In the genomic region with DNA sequence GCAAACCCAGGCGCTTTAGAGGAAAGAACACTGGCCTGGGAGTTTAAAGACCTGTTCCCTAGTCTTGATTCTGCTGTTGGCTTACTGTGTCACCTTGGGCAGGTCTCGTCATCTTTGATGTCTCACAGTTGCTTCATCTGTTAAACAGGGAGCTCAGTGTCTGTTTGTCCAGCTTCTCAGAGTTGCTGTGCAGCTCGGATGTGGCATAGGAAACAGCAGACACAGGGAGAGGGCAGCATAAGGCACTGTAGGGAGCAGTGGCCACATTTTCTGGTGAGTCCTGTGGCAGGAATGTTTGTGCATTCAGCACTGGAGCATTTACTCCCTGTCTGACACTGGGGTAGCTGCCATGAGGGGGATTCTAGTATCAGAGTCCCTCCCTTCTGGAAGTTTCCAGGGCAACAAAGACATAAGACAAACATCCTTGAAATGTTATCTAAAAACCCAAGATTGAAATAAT, we compare ENCODE assay signal across 9 cellular contexts. TPM values are rescaled to one million over a fixed set of nuclear protein-coding genes. Genes with fewer than 3 reads are reported as not detected.
DNase-seq lines count a peak whose midpoint lies in the region; ATAC-seq and FAIRE-seq lines count a peak whose summit lies in the region.
"Had no signal": no experiment of that assay in that cellular context is flagged by ENCODE, and none has a peak within 500 bp of the region (broad histone marks: within the 10 kb centered on the region; RNA-seq: fewer than 3 reads in every experiment).

No MANE protein-coding gene starts in this region.

- H3K27ac ChIP-seq in thymus (ENCODE audit: low read depth): peak overlapping the region; percentile 44

- no peak for FAIRE-seq in HTR-8/SVneo (lab: Jason Lieb, UNC)

- no peak for ATAC-seq in GM19455 (IDR thresholded peaks at IDR 0.05; ENCODE audit: unreplicated experiment)

- H3K36me3 Mint-ChIP-seq in activated naive CD4-positive, alpha-beta T cell treated with anti-CD3 and anti-CD28 coated beads, Interleukin-2, amount 50 U/mL, for 24 hours: peaks cover under 1% of the 10 kb centered on the region
- H3K36me3 Mint-ChIP-seq in activated naive CD8-positive, alpha-beta T cell: no peaks in the 10 kb centered on the region

- peaks cover 35% of the 10 kb centered on the region for H3K4me1 ChIP-seq in thymus (ENCODE audit: control insufficient read depth, insufficient read depth, low read length)

- peak overlapping the region; percentile 73 for H3K4me3 ChIP-seq in thymus (ENCODE audit: low read length)

- H3K4me1 Mint-ChIP-seq in activated naive CD4-positive, alpha-beta T cell treated with anti-CD3 and anti-CD28 coated beads, Interleukin-2, amount 50 U/mL, for 24 hours: peaks cover 65% of the 10 kb centered on the region
- peaks cover 56% of the 10 kb centered on the region for H3K4me1 Mint-ChIP-seq in activated naive CD8-positive, alpha-beta T cell (ENCODE audit: low read depth)

- peak overlapping the region; percentile 38 for H3K27ac Mint-ChIP-seq in activated naive CD4-positive, alpha-beta T cell treated with anti-CD3 and anti-CD28 coated beads, Interleukin-2, amount 50 U/mL, for 24 hours
- H3K27ac Mint-ChIP-seq in activated naive CD8-positive, alpha-beta T cell: peak overlapping the region; percentile 94

- H3K9me3 ChIP-seq in thymus (ENCODE audit: control insufficient read depth): no peaks in the 10 kb centered on the region

- DNase-seq in activated naive CD4-positive, alpha-beta T cell treated with Interleukin-2 at 50 U/mL for 16 hours: no peak
- DNase-seq in iris pigment epithelial cell (ENCODE audit: low read depth): peak; percentile 69
- DNase-seq in HTR-8/SVneo (ENCODE audit: insufficient read length, low spot score): no peak
- no peak for DNase-seq in cerebellar cortex (ENCODE audit: low spot score)
- DNase-seq: activated CD4-positive, alpha-beta T cell treated with anti-CD3 and anti-CD28 coated beads for 1 hour had no signal

- peak overlapping the region; percentile 96 for H3K4me3 Mint-ChIP-seq in activated naive CD4-positive, alpha-beta T cell treated with anti-CD3 and anti-CD28 coated beads, Interleukin-2, amount 50 U/mL, for 24 hours
- peak overlapping the region; percentile 92 for H3K4me3 Mint-ChIP-seq in activated naive CD8-positive, alpha-beta T cell

- H3K9me3 Mint-ChIP-seq in activated naive CD4-positive, alpha-beta T cell treated with anti-CD3 and anti-CD28 coated beads, Interleukin-2, amount 50 U/mL, for 24 hours: no peaks in the 10 kb centered on the region
- no peaks in the 10 kb centered on the region for H3K9me3 Mint-ChIP-seq in activated naive CD8-positive, alpha-beta T cell (ENCODE audit: low read depth)

- no peaks in the 10 kb centered on the region for H3K27me3 Mint-ChIP-seq in activated naive CD4-positive, alpha-beta T cell treated with anti-CD3 and anti-CD28 coated beads, Interleukin-2, amount 50 U/mL, for 24 hours
- no peaks in the 10 kb centered on the region for H3K27me3 Mint-ChIP-seq in activated naive CD8-positive, alpha-beta T cell

- peaks cover 19% of the 10 kb centered on the region for H3K36me3 ChIP-seq in thymus (ENCODE audit: control insufficient read depth, insufficient read depth)

- WGBS in thymus: 44% methylated on average over 3 of the region's 3 CpGs

- H3K27me3 ChIP-seq in thymus (ENCODE audit: control insufficient read depth, insufficient read depth): no peaks in the 10 kb centered on the region

RNA-seq across cellular contexts. Expression of gene REPIN1, which starts 2.0 kb away (rescaled TPM):
- 97.0 TPM for polyA plus RNA-seq in thymus

RNA-seq across cellular contexts. Expression of gene ZNF775, which starts 8.5 kb away (rescaled TPM):
- polyA plus RNA-seq in thymus: 6.6 TPM

RNA-seq across cellular contexts. Expression of gene RARRES2, which starts 29.2 kb away (rescaled TPM):
- polyA plus RNA-seq in thymus: 21.9 TPM

RNA-seq across cellular contexts. Expression of gene ACTR3C, which starts 47.3 kb away (rescaled TPM):
- polyA plus RNA-seq in thymus: 2.9 TPM

RNA-seq across cellular contexts. Expression of gene LRRC61, which starts 47.5 kb away (rescaled TPM):
- polyA plus RNA-seq in thymus: 11.3 TPM
